In the genomic region with DNA sequence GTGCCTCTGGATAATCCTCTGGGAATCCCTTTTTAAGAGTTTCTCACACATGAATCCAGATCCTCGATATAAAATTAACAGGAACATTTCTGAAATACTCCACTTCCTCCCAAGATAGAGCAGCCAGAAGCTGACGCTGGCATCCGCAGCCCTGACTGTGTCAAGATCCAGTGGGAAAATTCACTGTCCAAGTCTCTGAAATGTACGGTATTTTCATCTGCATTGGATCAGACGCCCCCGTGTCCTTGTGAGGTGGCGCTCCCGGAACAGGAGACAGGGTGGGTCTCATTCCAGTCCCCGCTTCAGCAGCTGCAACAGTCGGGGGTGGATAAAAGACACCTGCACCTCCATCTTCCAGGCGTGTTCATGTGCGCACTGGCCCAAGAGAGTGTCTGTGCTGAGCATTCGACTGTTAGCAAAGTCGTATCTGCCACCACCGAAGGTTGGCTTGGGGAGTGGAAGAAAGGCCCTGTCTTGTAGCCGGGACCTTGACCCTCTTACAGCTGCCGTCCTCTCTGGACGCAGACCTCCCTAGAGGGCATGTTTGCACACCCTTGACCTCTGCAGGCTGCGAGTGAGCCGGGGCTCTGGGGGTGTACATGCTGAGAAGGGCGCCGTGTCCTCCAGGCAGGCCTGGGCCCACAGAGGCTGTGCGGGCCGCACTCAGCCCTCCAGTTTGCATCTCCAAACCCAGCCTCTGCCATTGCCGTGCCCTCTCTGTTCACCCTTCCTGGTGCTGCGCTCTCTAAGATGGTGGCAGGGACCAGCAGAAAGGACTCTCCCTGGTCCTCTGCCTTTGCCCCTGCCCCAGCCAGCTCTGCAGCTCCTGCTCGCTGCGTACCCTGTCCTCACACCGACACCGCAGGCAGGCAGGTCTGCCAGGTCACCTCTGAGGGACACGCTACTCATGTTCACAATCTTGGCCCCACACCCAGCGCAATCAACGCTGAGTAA, we compare ENCODE assay signal across 21 cellular contexts.
DNase-seq lines count a peak whose midpoint lies in the region; ATAC-seq and TF ChIP-seq lines count a peak whose summit lies in the region.
"Had no signal": no experiment of that assay in that cellular context is flagged by ENCODE, and none has a peak within 500 bp of the region (broad histone marks: within the 10 kb centered on the region; RNA-seq: fewer than 3 reads in every experiment).

No MANE protein-coding gene starts in this region.

- H3K9me3 Mint-ChIP-seq in mesothelial cell of epicardium, result no peaks in the 10 kb centered on the region
- H3K9me3 Mint-ChIP-seq: CD4-positive, alpha-beta T cell; natural killer cell treated with Interleukin-12 subunit alpha and Interleukin-12 subunit beta and Interleukin-15 and Interleukin-18, amount 100 ng/mL, for 72 hours; stimulated activated naive CD8-positive, alpha-beta T cell treated with anti-CD3 and anti-CD28 coated beads, Interleukin-15, amount 100 ng/mL, for 72 hours had no signal

- ATAC-seq in omental fat pad (ENCODE audit: low FRiP score), result no peak
- ATAC-seq in HG03520 (IDR thresholded peaks at IDR 0.05; ENCODE audit: unreplicated experiment), result no peak
- ATAC-seq: left lung; stimulated activated naive CD8-positive, alpha-beta T cell treated with anti-CD3 and anti-CD28 coated beads, Interleukin-15, amount 100 ng/mL, for 72 hours had no signal

- H3K4me1 ChIP-seq in tibial artery, result peaks cover 0 to 51% (median 42%) of the 10 kb centered on the region in 4 donors
- H3K4me1 ChIP-seq: left lung had no signal

- H3K27ac Mint-ChIP-seq in mesothelial cell of epicardium, result no peak overlapping the region
- H3K27ac Mint-ChIP-seq: CD4-positive, alpha-beta T cell; natural killer cell treated with Interleukin-12 subunit alpha and Interleukin-12 subunit beta and Interleukin-15 and Interleukin-18, amount 100 ng/mL, for 72 hours had no signal

- peak overlapping the region; percentile 63 to 86 for H3K27ac ChIP-seq in tibial artery
- H3K27ac ChIP-seq: 22Rv1, left lung had no signal

- H3K4me3 Mint-ChIP-seq in mesothelial cell of epicardium, result no peak overlapping the region
- H3K4me3 Mint-ChIP-seq: CD4-positive, alpha-beta T cell; natural killer cell treated with Interleukin-12 subunit alpha and Interleukin-12 subunit beta and Interleukin-15 and Interleukin-18, amount 100 ng/mL, for 72 hours; stimulated activated naive CD8-positive, alpha-beta T cell treated with anti-CD3 and anti-CD28 coated beads, Interleukin-15, amount 100 ng/mL, for 72 hours had no signal

- H3K36me3 ChIP-seq in tibial artery, result peaks cover under 1 to 56% (median 32%) of the 10 kb centered on the region in 3 donors

- peaks cover 5% of the 10 kb centered on the region for H3K36me3 Mint-ChIP-seq in mesothelial cell of epicardium
- H3K36me3 Mint-ChIP-seq: natural killer cell treated with Interleukin-12 subunit alpha and Interleukin-12 subunit beta and Interleukin-15 and Interleukin-18, amount 100 ng/mL, for 72 hours had no signal

- H3K4me1 Mint-ChIP-seq in mesothelial cell of epicardium, result no peaks in the 10 kb centered on the region
- H3K4me1 Mint-ChIP-seq: stimulated activated naive CD8-positive, alpha-beta T cell treated with anti-CD3 and anti-CD28 coated beads, Interleukin-15, amount 100 ng/mL, for 72 hours had no signal

- DNase-seq in NCI-H146 (lab: John Stamatoyannopoulos, UW) (peak; percentile 9), NCI-H146 treated with DMSO at 0.1 percent for 48 hours (lab: John Stamatoyannopoulos, UW; ENCODE audit: unreplicated experiment) (no peak), head of caudate nucleus (peak in 28 of 42 donors; percentile 6 to 72 (median 40)), omental fat pad (ENCODE audit: low spot score) (peak; percentile 21), tibial artery (peak in 1 of 2 donors; percentile 69), NCI-H524 (lab: John Stamatoyannopoulos, UW) (no peak), mesothelial cell of epicardium (ENCODE audit: low spot score in 2 of 2, unreplicated experiment in 2 of 2) (no peak)
- DNase-seq: activated CD4-positive, alpha-beta T cell treated with anti-CD3 and anti-CD28 coated beads for 1 hour; activated CD8-positive, alpha-beta memory T cell treated with anti-CD3 and anti-CD28 coated beads, Interleukin-2, amount 50 U/mL, for 48 hours; CD4-positive, alpha-beta T cell; H7; hippocampal formation; MV-4-11; NCI-H774; RPMI8226; stimulated activated naive CD8-positive, alpha-beta T cell treated with anti-CD3 and anti-CD28 coated beads, Interleukin-15, amount 100 ng/mL, for 72 hours; T-helper 2 cell had no signal

- H3K27me3 ChIP-seq in tibial artery, result no peaks in the 10 kb centered on the region
- H3K27me3 ChIP-seq: left lung had no signal

- intact Hi-C loops in head of caudate nucleus (cut with DNase I) (no loop called here), tibial artery (cut with DNase I; ENCODE audit: low total_unique reads) (no loop called here)

- TF ChIP-seq CTCF in omental fat pad (IDR thresholded peaks at IDR 0.05), result no peak
- TF ChIP-seq CTCF in tibial artery (IDR thresholded peaks at IDR 0.05), result no peak
- no peak for TF ChIP-seq CTCF in mesothelial cell of epicardium (IDR thresholded peaks at IDR 0.05; ENCODE audit: unreplicated experiment)

- no peaks in the 10 kb centered on the region for H3K27me3 Mint-ChIP-seq in mesothelial cell of epicardium (ENCODE audit: low read depth)
- H3K27me3 Mint-ChIP-seq: CD4-positive, alpha-beta T cell; natural killer cell treated with Interleukin-12 subunit alpha and Interleukin-12 subunit beta and Interleukin-15 and Interleukin-18, amount 100 ng/mL, for 72 hours; stimulated activated naive CD8-positive, alpha-beta T cell treated with anti-CD3 and anti-CD28 coated beads, Interleukin-15, amount 100 ng/mL, for 72 hours had no signal

- no peaks in the 10 kb centered on the region for H3K9me3 ChIP-seq in tibial artery

- no peak overlapping the region for H3K4me3 ChIP-seq in tibial artery
- H3K4me3 ChIP-seq: left lung had no signal

Comparison
In these comparisons a context has a peak if more than half of its experiments do, and no peak if none do; other contexts are left out.
1. DNase-seq: peak in NCI-H146 (single experiment), head of caudate nucleus (28 of 42) and omental fat pad (single experiment); none in NCI-H146 treated with DMSO at 0.1 percent for 48 hours (single experiment), NCI-H524 (0 of 2) and mesothelial cell of epicardium (0 of 2).